ENCODE assay signal across 1 cellular context in the genomic region with DNA sequence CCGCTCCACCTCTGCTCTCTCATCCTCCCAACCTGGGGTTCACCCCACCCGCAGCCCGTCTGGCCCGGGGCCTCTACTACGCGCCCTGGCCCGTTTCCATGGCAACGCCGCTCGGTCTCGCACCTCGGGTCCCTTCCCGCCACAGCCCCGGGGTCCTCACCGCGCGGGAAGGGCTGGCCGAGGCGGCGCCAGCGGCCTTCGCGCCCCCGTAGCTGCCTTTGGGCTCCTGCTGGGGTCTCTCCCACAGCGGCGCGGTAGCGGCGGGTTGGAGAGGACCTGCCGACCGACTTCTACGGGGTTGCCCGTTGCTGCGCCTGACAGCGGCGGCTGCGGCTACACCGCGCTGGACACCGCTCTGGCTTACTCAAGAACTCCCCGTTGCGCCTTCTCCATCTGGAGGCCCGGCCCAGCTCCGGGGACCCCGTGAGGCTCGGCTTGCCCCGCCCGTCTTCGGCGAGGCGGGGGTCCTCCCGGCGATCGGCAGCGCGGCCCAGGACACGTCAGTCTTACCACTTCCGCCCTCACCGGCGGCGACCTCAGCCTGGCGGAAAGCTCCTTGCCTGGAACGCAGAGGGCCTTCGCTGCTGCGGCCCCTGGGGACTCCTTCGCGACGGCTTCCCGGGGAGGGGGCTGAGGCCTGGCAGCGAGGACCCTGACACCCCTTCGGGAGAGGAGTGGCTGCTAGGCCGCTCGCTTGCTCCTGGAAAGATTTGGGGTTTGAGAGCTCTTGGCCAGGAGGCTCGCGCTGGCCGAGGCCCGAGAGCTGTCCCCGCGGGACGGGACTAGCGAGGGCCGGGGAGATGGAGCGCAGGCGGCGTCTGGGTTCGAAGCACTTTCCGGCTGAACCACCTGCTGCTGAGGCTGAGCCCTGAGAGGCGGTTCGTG.
TF ChIP-seq lines count a peak whose summit lies in the region.

TSS of gene TM9SF1 (minus strand) at position 256 of the 885 bp plus-strand sequence. CDS start 422 bp downstream, outside the sequence.

TF ChIP-seq in HepG2, 621 proteins besides CTCF, POLR2A, EP300 and RAD21 (continues in another document):
- peak; percentile 54; the same call in 1 of the 2 replicates for TF ChIP-seq RARA (CRISPR knock-in tag; IDR thresholded peaks at IDR 0.05)
- TF ChIP-seq, protein P1, sequence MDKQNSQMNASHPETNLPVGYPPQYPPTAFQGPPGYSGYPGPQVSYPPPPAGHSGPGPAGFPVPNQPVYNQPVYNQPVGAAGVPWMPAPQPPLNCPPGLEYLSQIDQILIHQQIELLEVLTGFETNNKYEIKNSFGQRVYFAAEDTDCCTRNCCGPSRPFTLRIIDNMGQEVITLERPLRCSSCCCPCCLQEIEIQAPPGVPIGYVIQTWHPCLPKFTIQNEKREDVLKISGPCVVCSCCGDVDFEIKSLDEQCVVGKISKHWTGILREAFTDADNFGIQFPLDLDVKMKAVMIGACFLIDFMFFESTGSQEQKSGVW (CRISPR knock-in tag; IDR thresholded peaks at IDR 0.05; ENCODE audit: borderline replicate concordance), result no peak
- no peak for TF ChIP-seq ZC3H13 (CRISPR knock-in tag; IDR thresholded peaks at IDR 0.05)
- no peak; the same call in 1 of the 2 replicates for TF ChIP-seq DNMT3B (CRISPR knock-in tag; conservative IDR thresholded peaks at IDR 0.05)
- peak; percentile 94 for TF ChIP-seq PHF5A (CRISPR knock-in tag; IDR thresholded peaks at IDR 0.05; ENCODE audit: low read depth, unreplicated experiment)
- TF ChIP-seq MBNL3 (CRISPR knock-in tag; conservative IDR thresholded peaks at IDR 0.05), result no peak
- peak; percentile 82; the same call in 1 of the 2 replicates for TF ChIP-seq E2F2 (CRISPR knock-in tag; IDR thresholded peaks at IDR 0.05; ENCODE audit: borderline replicate concordance)
- peak; percentile 99 for TF ChIP-seq ZBTB7B (CRISPR knock-in tag; IDR thresholded peaks at IDR 0.05)
- TF ChIP-seq NCOA2 (CRISPR knock-in tag; IDR thresholded peaks at IDR 0.05), result peak; percentile 74; the same call in 1 of the 2 replicates
- TF ChIP-seq ETV5 (CRISPR knock-in tag; IDR thresholded peaks at IDR 0.05; ENCODE audit: borderline replicate concordance), result peak; percentile 95
- TF ChIP-seq CEBPG (CRISPR knock-in tag; IDR thresholded peaks at IDR 0.05), result no peak
- TF ChIP-seq SRSF9 (IDR thresholded peaks at IDR 0.05; ENCODE audit: borderline replicate concordance, insufficient read depth, low read depth, low read length, poor library complexity, severe bottlenecking), result no peak
- TF ChIP-seq ZSCAN30 (CRISPR knock-in tag; IDR thresholded peaks at IDR 0.05), result no peak
- peak; percentile 85; the same call in 1 of the 2 replicates for TF ChIP-seq SETDB1 (CRISPR knock-in tag; IDR thresholded peaks at IDR 0.05; ENCODE audit: borderline replicate concordance)
- no peak for TF ChIP-seq ZNF282 (IDR thresholded peaks at IDR 0.05; ENCODE audit: partially characterized antibody)
- TF ChIP-seq NCOA1 (CRISPR knock-in tag; IDR thresholded peaks at IDR 0.05), result 0 out of 2 replicates have a peak, but pooled peaks have one; percentile 59
- peak; percentile 44 for TF ChIP-seq CHCHD3 (CRISPR knock-in tag; IDR thresholded peaks at IDR 0.05)
- peak; percentile 99 for TF ChIP-seq ZNF33B (CRISPR knock-in tag; IDR thresholded peaks at IDR 0.05)
- peak; percentile 96 for TF ChIP-seq ZNF777 (CRISPR knock-in tag; IDR thresholded peaks at IDR 0.05)
- no peak for TF ChIP-seq ARNT (IDR thresholded peaks at IDR 0.05)
- peak; percentile 94 for TF ChIP-seq ZFP90 (CRISPR knock-in tag; IDR thresholded peaks at IDR 0.05; ENCODE audit: borderline replicate concordance)
- TF ChIP-seq KDM1A (CRISPR knock-in tag; IDR thresholded peaks at IDR 0.05), result no peak; the same call in 1 of the 2 replicates
- TF ChIP-seq ZFP36L2 (CRISPR knock-in tag; IDR thresholded peaks at IDR 0.05), result peak; percentile 89; the same call in 1 of the 2 replicates
- no peak; the same call in none of the 2 replicates for TF ChIP-seq ZNF614 (CRISPR knock-in tag; IDR thresholded peaks at IDR 0.05; ENCODE audit: borderline replicate concordance)
- TF ChIP-seq, protein P2, sequence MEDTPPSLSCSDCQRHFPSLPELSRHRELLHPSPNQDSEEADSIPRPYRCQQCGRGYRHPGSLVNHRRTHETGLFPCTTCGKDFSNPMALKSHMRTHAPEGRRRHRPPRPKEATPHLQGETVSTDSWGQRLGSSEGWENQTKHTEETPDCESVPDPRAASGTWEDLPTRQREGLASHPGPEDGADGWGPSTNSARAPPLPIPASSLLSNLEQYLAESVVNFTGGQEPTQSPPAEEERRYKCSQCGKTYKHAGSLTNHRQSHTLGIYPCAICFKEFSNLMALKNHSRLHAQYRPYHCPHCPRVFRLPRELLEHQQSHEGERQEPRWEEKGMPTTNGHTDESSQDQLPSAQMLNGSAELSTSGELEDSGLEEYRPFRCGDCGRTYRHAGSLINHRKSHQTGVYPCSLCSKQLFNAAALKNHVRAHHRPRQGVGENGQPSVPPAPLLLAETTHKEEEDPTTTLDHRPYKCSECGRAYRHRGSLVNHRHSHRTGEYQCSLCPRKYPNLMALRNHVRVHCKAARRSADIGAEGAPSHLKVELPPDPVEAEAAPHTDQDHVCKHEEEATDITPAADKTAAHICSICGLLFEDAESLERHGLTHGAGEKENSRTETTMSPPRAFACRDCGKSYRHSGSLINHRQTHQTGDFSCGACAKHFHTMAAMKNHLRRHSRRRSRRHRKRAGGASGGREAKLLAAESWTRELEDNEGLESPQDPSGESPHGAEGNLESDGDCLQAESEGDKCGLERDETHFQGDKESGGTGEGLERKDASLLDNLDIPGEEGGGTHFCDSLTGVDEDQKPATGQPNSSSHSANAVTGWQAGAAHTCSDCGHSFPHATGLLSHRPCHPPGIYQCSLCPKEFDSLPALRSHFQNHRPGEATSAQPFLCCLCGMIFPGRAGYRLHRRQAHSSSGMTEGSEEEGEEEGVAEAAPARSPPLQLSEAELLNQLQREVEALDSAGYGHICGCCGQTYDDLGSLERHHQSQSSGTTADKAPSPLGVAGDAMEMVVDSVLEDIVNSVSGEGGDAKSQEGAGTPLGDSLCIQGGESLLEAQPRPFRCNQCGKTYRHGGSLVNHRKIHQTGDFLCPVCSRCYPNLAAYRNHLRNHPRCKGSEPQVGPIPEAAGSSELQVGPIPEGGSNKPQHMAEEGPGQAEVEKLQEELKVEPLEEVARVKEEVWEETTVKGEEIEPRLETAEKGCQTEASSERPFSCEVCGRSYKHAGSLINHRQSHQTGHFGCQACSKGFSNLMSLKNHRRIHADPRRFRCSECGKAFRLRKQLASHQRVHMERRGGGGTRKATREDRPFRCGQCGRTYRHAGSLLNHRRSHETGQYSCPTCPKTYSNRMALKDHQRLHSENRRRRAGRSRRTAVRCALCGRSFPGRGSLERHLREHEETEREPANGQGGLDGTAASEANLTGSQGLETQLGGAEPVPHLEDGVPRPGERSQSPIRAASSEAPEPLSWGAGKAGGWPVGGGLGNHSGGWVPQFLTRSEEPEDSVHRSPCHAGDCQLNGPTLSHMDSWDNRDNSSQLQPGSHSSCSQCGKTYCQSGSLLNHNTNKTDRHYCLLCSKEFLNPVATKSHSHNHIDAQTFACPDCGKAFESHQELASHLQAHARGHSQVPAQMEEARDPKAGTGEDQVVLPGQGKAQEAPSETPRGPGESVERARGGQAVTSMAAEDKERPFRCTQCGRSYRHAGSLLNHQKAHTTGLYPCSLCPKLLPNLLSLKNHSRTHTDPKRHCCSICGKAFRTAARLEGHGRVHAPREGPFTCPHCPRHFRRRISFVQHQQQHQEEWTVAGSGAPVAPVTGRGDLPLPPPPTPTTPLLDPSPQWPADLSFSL (CRISPR knock-in tag; IDR thresholded peaks at IDR 0.05), result peak; percentile 78
- peak; percentile 97 for TF ChIP-seq MEIS2 (CRISPR knock-in tag; IDR thresholded peaks at IDR 0.05)
- TF ChIP-seq MZF1 (CRISPR knock-in tag; IDR thresholded peaks at IDR 0.05; ENCODE audit: borderline replicate concordance), result peak; percentile 92; the same call in 1 of the 2 replicates
- TF ChIP-seq YY1 (IDR thresholded peaks at IDR 0.05; ENCODE audit: insufficient read depth, insufficient replicate concordance, low read depth, low read length), result peak; percentile 87
- TF ChIP-seq ATF7 (IDR thresholded peaks at IDR 0.05), result no peak
- peak; percentile 94 for TF ChIP-seq ATF7 (CRISPR knock-in tag; IDR thresholded peaks at IDR 0.05)
- peak; percentile 7; the same call in 1 of the 2 replicates for TF ChIP-seq MTF2 (CRISPR knock-in tag; IDR thresholded peaks at IDR 0.05; ENCODE audit: borderline replicate concordance)
- TF ChIP-seq ZNF501 (CRISPR knock-in tag; IDR thresholded peaks at IDR 0.05), result peak; percentile 100
- TF ChIP-seq TAF1 (CRISPR knock-in tag; IDR thresholded peaks at IDR 0.05), result peak; percentile 100
- TF ChIP-seq MXI1 (IDR thresholded peaks at IDR 0.05; ENCODE audit: borderline replicate concordance, low read depth, low read length), result peak; percentile 73; the same call in 2 of the 3 replicates
- no peak for TF ChIP-seq SMARCE1 (IDR thresholded peaks at IDR 0.05; ENCODE audit: borderline replicate concordance)
- peak; percentile 100 for TF ChIP-seq ZNF569 (CRISPR knock-in tag; IDR thresholded peaks at IDR 0.05; ENCODE audit: borderline replicate concordance)
- TF ChIP-seq, protein P3, sequence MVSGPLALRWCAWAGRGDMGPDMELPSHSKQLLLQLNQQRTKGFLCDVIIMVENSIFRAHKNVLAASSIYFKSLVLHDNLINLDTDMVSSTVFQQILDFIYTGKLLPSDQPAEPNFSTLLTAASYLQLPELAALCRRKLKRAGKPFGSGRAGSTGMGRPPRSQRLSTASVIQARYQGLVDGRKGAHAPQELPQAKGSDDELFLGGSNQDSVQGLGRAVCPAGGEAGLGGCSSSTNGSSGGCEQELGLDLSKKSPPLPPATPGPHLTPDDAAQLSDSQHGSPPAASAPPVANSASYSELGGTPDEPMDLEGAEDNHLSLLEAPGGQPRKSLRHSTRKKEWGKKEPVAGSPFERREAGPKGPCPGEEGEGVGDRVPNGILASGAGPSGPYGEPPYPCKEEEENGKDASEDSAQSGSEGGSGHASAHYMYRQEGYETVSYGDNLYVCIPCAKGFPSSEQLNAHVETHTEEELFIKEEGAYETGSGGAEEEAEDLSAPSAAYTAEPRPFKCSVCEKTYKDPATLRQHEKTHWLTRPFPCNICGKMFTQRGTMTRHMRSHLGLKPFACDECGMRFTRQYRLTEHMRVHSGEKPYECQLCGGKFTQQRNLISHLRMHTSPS (CRISPR knock-in tag; IDR thresholded peaks at IDR 0.05; ENCODE audit: low read depth), result peak; percentile 56
- peak; percentile 100 for TF ChIP-seq YEATS4 (CRISPR knock-in tag; IDR thresholded peaks at IDR 0.05; ENCODE audit: borderline replicate concordance)
- no peak for TF ChIP-seq PCBP2 (optimal IDR thresholded peaks at IDR 0.05; ENCODE audit: low read depth, low read length, poor library complexity, severe bottlenecking)
- TF ChIP-seq, protein P4, sequence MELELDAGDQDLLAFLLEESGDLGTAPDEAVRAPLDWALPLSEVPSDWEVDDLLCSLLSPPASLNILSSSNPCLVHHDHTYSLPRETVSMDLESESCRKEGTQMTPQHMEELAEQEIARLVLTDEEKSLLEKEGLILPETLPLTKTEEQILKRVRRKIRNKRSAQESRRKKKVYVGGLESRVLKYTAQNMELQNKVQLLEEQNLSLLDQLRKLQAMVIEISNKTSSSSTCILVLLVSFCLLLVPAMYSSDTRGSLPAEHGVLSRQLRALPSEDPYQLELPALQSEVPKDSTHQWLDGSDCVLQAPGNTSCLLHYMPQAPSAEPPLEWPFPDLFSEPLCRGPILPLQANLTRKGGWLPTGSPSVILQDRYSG (CRISPR knock-in tag; IDR thresholded peaks at IDR 0.05), result peak; percentile 97
- TF ChIP-seq ZXDC (CRISPR knock-in tag; IDR thresholded peaks at IDR 0.05), result no peak
- TF ChIP-seq ZBTB38 (CRISPR knock-in tag; IDR thresholded peaks at IDR 0.05), result peak; percentile 81
- peak; percentile 98 for TF ChIP-seq ATF2 (CRISPR knock-in tag; IDR thresholded peaks at IDR 0.05)
- TF ChIP-seq MAFF (IDR thresholded peaks at IDR 0.05; ENCODE audit: low read depth, low read length), result no peak
- TF ChIP-seq, protein P5, sequence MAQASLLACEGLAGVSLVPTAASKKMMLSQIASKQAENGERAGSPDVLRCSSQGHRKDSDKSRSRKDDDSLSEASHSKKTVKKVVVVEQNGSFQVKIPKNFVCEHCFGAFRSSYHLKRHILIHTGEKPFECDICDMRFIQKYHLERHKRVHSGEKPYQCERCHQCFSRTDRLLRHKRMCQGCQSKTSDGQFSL (CRISPR knock-in tag; IDR thresholded peaks at IDR 0.05), result peak; percentile 59
- peak; percentile 96 for TF ChIP-seq TEAD2 (CRISPR knock-in tag; IDR thresholded peaks at IDR 0.05)
- peak; percentile 93 for TF ChIP-seq ELF3 (CRISPR knock-in tag; IDR thresholded peaks at IDR 0.05)
